Comparison of ENCODE assay signal across 16 cellular contexts in the genomic region with DNA sequence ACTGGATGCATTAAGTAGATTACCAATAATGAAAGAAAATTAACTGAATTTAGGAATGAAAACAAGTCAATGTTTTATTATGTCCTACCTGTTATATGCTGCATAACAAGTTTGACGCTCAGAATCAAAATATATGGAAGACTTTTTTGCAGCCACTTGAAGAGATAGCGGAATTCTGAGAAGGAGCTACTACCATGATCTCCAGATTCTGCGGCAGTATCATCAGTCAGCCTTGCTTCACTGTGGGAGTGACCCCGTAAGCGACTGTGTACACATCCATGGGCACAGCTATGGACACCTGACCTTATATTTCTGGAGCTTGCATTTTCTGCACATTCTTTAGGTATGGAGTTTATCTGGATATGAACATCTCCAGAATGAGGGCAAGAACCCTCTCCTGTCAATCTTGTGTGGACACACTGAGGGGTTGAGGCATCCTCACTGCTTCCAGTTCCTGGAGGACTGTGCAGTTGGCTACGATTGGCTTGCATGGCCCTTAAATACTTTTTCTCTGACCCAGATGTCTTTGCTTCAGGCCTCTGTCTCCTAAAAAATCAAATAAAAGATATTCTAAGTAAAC. TPM values are rescaled to one million over a fixed set of nuclear protein-coding genes. Genes with fewer than 3 reads are reported as not detected.
DNase-seq lines count a peak whose midpoint lies in the region; ATAC-seq and TF ChIP-seq lines count a peak whose summit lies in the region.
"Had no signal": no experiment of that assay in that cellular context is flagged by ENCODE, and none has a peak within 500 bp of the region (broad histone marks: within the 10 kb centered on the region; RNA-seq: fewer than 3 reads in every experiment).

No MANE protein-coding gene starts in this region.

- H3K4me1 ChIP-seq in BLaER1: peaks cover 23% of the 10 kb centered on the region
- no peaks in the 10 kb centered on the region for H3K4me1 ChIP-seq in GM23248 (ENCODE audit: insufficient read depth)

- no peak overlapping the region for H2AFZ ChIP-seq in GM23248
- H2AFZ ChIP-seq: GM23338 had no signal

- TF ChIP-seq POLR2A in erythroblast (IDR thresholded peaks at IDR 0.05; ENCODE audit: low read length): no peak

- TF ChIP-seq CTCF in natural killer cell (IDR thresholded peaks at IDR 0.05) (no peak), WERI-Rb-1 (IDR thresholded peaks at IDR 0.05; ENCODE audit: low read depth, low read length) (no peak)

- H3K4me3 Mint-ChIP-seq in activated naive CD8-positive, alpha-beta T cell treated with anti-CD3 and anti-CD28 coated beads for 36 hours: peak overlapping the region; percentile 83
- peak overlapping the region; percentile 96 for H3K4me3 Mint-ChIP-seq in natural killer cell

- ATAC-seq in natural killer cell (no peak), HG02885 (IDR thresholded peaks at IDR 0.05; ENCODE audit: poor library complexity, unreplicated experiment) (no peak)
- ATAC-seq: GM23338 had no signal

- H3K36me3 ChIP-seq in BLaER1: peaks cover 18% of the 10 kb centered on the region
- no peaks in the 10 kb centered on the region for H3K36me3 ChIP-seq in GM23248 (ENCODE audit: low read depth)
- peaks cover 5% of the 10 kb centered on the region; the same call in 1 of the 2 replicates for H3K36me3 ChIP-seq in WERI-Rb-1

- H3K4me2 ChIP-seq in BLaER1 (peak overlapping the region; percentile 88), GM23248 (ENCODE audit: unreplicated experiment) (peak overlapping the region; percentile 93)

- H3K9ac ChIP-seq in BLaER1: no peak overlapping the region
- peak overlapping the region; percentile 93; the same call in 1 of the 2 replicates for H3K9ac ChIP-seq in GM23248

- no peaks in the 10 kb centered on the region for H3K9me3 Mint-ChIP-seq in activated naive CD8-positive, alpha-beta T cell treated with anti-CD3 and anti-CD28 coated beads for 36 hours
- no peaks in the 10 kb centered on the region for H3K9me3 Mint-ChIP-seq in natural killer cell
- H3K9me3 Mint-ChIP-seq: GM23338 had no signal

- H4K20me1 ChIP-seq in BLaER1 (no peaks in the 10 kb centered on the region), GM23248 (ENCODE audit: insufficient read depth) (no peaks in the 10 kb centered on the region)

- 0 out of 2 replicates have a peak, but pooled peaks cover 22% of the 10 kb centered on the region for H3F3A ChIP-seq in GM23248 (ENCODE audit: insufficient read depth)

- no peak overlapping the region for H3K27ac Mint-ChIP-seq in activated naive CD8-positive, alpha-beta T cell treated with anti-CD3 and anti-CD28 coated beads for 36 hours
- H3K27ac Mint-ChIP-seq in natural killer cell: peak overlapping the region in 1 of 2 donors; percentile 98
- H3K27ac Mint-ChIP-seq: GM23338 had no signal

- H3K4me1 Mint-ChIP-seq in activated naive CD8-positive, alpha-beta T cell treated with anti-CD3 and anti-CD28 coated beads for 36 hours: peaks cover 23% of the 10 kb centered on the region
- H3K4me1 Mint-ChIP-seq in natural killer cell: peaks cover 30 to 32% of the 10 kb centered on the region in 2 donors

- in situ Hi-C loops in GM23248 (cut with MboI): no loop called here

- 90% methylated on average over 6 of the region's 6 CpGs for WGBS in GM23248 (ENCODE audit: low coverage in 1 of 2, low lambda C conversion rate in 2 of 2, missing lambda C conversion rate in 2 of 2), 2 experiments

- no peaks in the 10 kb centered on the region for H3K27me3 Mint-ChIP-seq in activated naive CD8-positive, alpha-beta T cell treated with anti-CD3 and anti-CD28 coated beads for 36 hours
- H3K27me3 Mint-ChIP-seq in natural killer cell (ENCODE audit: low read depth in 2 of 2): no peaks in the 10 kb centered on the region

- H3K4me3 ChIP-seq in BLaER1: no peak overlapping the region
- peak overlapping the region; percentile 83; the same call in 1 of the 2 replicates for H3K4me3 ChIP-seq in GM23248
- no peak overlapping the region for H3K4me3 ChIP-seq in WERI-Rb-1 (ENCODE audit: low read depth, low read length)

- peaks cover 5% of the 10 kb centered on the region for H3K36me3 Mint-ChIP-seq in activated naive CD8-positive, alpha-beta T cell treated with anti-CD3 and anti-CD28 coated beads for 36 hours
- H3K36me3 Mint-ChIP-seq in natural killer cell: no peaks in the 10 kb centered on the region

- no peaks in the 10 kb centered on the region for H3K27me3 ChIP-seq in BLaER1
- no peaks in the 10 kb centered on the region for H3K27me3 ChIP-seq in GM23248 (replicated peaks; ENCODE audit: insufficient read depth)
- no peaks in the 10 kb centered on the region for H3K27me3 ChIP-seq in WERI-Rb-1 (ENCODE audit: insufficient read depth, low read depth, severe bottlenecking)

- H3K27ac ChIP-seq in BLaER1: no peak overlapping the region
- H3K27ac ChIP-seq in GM23248: no peak overlapping the region
- H3K27ac ChIP-seq in WERI-Rb-1: no peak overlapping the region

- no peaks in the 10 kb centered on the region for H3K9me3 ChIP-seq in BLaER1
- no peaks in the 10 kb centered on the region for H3K9me3 ChIP-seq in GM23248 (ENCODE audit: low read depth)
- no peaks in the 10 kb centered on the region for H3K9me3 ChIP-seq in WERI-Rb-1 (ENCODE audit: severe bottlenecking)

- DNase-seq in GM23248: no peak
- DNase-seq in activated naive CD8-positive, alpha-beta T cell treated with anti-CD3 and anti-CD28 coated beads for 36 hours: no peak
- no peak for DNase-seq in natural killer cell
- no peak for DNase-seq in WERI-Rb-1
- no peak for DNase-seq in stimulated activated naive CD4-positive, alpha-beta T cell (lab: John Stamatoyannopoulos, UW)
- DNase-seq in erythroblast (lab: John Stamatoyannopoulos, UW): no peak
- DNase-seq: activated CD4-positive, alpha-beta T cell treated with anti-CD3 and anti-CD28 coated beads, Interleukin-2, amount 50 U/mL, for 1 hour; NCI-H1048; NCI-H510A treated with DMSO at 0.1 percent for 48 hours; posterior cingulate gyrus; SHP77; stimulated activated CD4-positive, alpha-beta T cell treated with anti-CD3 and anti-CD28 coated beads, Interleukin-2, amount 100 ng/mL, for 24 hours; stimulated activated naive CD4-positive, alpha-beta T cell treated with Interleukin-2 at 50 U/mL for 16 hours had no signal

- intact Hi-C loops in natural killer cell (cut with micrococcal nuclease): no loop called here

- H3K9me2 ChIP-seq in GM23248 (ENCODE audit: insufficient read depth): no peaks in the 10 kb centered on the region

- H3K79me2 ChIP-seq in GM23248 (ENCODE audit: insufficient read depth): peaks cover 24% of the 10 kb centered on the region

RNA-seq across cellular contexts. Expression of a gene that starts 1.7 kb away (rescaled TPM):
- 19.9 and 29.1 TPM in 2 replicates for total RNA-seq in GM23248 (2014; rRNA removed; shearing (Covaris generic))
- polyA plus RNA-seq in GM23248 (2016; fragmentation: Nextera tagmentation; extraction: Ambion mirVana): 20.8 and 23.4 TPM in 2 replicates
- total RNA-seq in activated naive CD8-positive, alpha-beta T cell treated with anti-CD3 and anti-CD28 coated beads for 36 hours: 10 to 100 TPM; 19.1 to 20.1 TPM
- 10 to 100 TPM; 37.5 to 54.5 (median 39.3) TPM for total RNA-seq in natural killer cell
